Comparison of ENCODE assay signal across 20 cellular contexts in genomic region chr22:25366408-25366807, GRCh38.
A peak's percentile ranks its signal among the peaks of the same experiment; 100 is the strongest.
DNase-seq lines count a peak whose midpoint lies in the region; ATAC-seq, FAIRE-seq and TF ChIP-seq lines count a peak whose summit lies in the region.
"Had no signal": no experiment of that assay in that cellular context is flagged by ENCODE, and none has a peak within 500 bp of the region (broad histone marks: within the 10 kb centered on the region; RNA-seq: fewer than 3 reads in every experiment).

No MANE protein-coding gene starts in this region.

- H3K9ac ChIP-seq in HepG2 (ENCODE audit: insufficient read depth, low read depth, low read length): no peak overlapping the region

- H4K20me1 ChIP-seq in HepG2 (ENCODE audit: insufficient read depth, low read length): peaks cover 19% of the 10 kb centered on the region; the same call in 1 of the 2 replicates

- intact Hi-C loops in HepG2 (cut with micrococcal nuclease; ENCODE audit: unreplicated experiment) (no loop called here), right lobe of liver (cut with DNase I) (no loop called here)

- H3K4me3 Mint-ChIP-seq in glutamatergic neuron (ENCODE audit: unreplicated experiment): no peak overlapping the region
- H3K4me3 Mint-ChIP-seq: CD4-positive, alpha-beta T cell had no signal

- in situ Hi-C loops in HepG2 (cut with HindIII; ENCODE audit: extremely low pct_ligation_motif_present, low pct_unique_long_range_greater_than_20kb): no loop called here

- no TSS peak for BruUV-seq in HepG2 (replicated peaks; lab: Mats Ljungman, UMichigan)

- H3K27me3 ChIP-seq in HepG2 (ENCODE audit: control insufficient read depth in 1 of 2, insufficient read depth in 2 of 2, low read length in 2 of 2) (no peaks in the 10 kb centered on the region), right lobe of liver (no peaks in the 10 kb centered on the region)

- H3K79me2 ChIP-seq in HepG2 (ENCODE audit: insufficient read depth, low read length): peaks cover 8% of the 10 kb centered on the region

- no peak for FAIRE-seq in HepG2 (lab: Jason Lieb, UNC)
- FAIRE-seq: A549 had no signal

- peaks cover 4% of the 10 kb centered on the region for H3K9me3 Mint-ChIP-seq in glutamatergic neuron (ENCODE audit: unreplicated experiment)
- H3K9me3 Mint-ChIP-seq: CD4-positive, alpha-beta T cell had no signal

- H3K36me3 Mint-ChIP-seq in glutamatergic neuron (ENCODE audit: unreplicated experiment): no peaks in the 10 kb centered on the region

- H3K4me1 Mint-ChIP-seq in glutamatergic neuron (ENCODE audit: low read depth, unreplicated experiment): peaks cover 9% of the 10 kb centered on the region

- no peak for ATAC-seq in HepG2
- ATAC-seq in right lobe of liver: no peak
- no peak for ATAC-seq in HG03175 (IDR thresholded peaks at IDR 0.05; ENCODE audit: unreplicated experiment)
- ATAC-seq: A549 had no signal

- DNase-seq in HepG2 (ENCODE audit: low spot score) (no peak), right lobe of liver (no peak), glutamatergic neuron (no peak), RKO (ENCODE audit: low spot score) (no peak), mesenteric fat pad (ENCODE audit: low spot score) (no peak), SIG-M5 treated with dmso at 0.1 percent for 504 hours (lab: John Stamatoyannopoulos, UW; ENCODE audit: unreplicated experiment) (no peak)
- DNase-seq: Calu3; CD4-positive, alpha-beta T cell; DMS53; HCEC 1CT; KBM-7; MV-4-11; NCI-H1417; NCI-H1930; NCI-H2171; NCI-H446; NCI-H748 treated with DMSO at 0.1 percent for 48 hours had no signal

- H3K9me3 ChIP-seq in HepG2 (ENCODE audit: low read length) (no peaks in the 10 kb centered on the region), right lobe of liver (no peaks in the 10 kb centered on the region)
- H3K9me3 ChIP-seq: A549 had no signal

- H3K4me3 ChIP-seq in HepG2 (replicated peaks in 1 of 3; ENCODE audit: insufficient read depth in 1 of 3, low read depth in 2 of 3, low read length in 3 of 3): no peak overlapping the region
- no peak overlapping the region for H3K4me3 ChIP-seq in right lobe of liver
- H3K4me3 ChIP-seq: A549 had no signal

- 93% methylated on average over 2 of the region's 10 CpGs for WGBS in HepG2 (ENCODE audit: low lambda C conversion rate)
- no CpG with 5 or more reads among the region's 10 CpGs for WGBS in right lobe of liver (ENCODE audit: insufficient coverage, low coverage, low lambda C conversion rate, missing lambda C conversion rate)

- no peak overlapping the region for H3K4me2 ChIP-seq in HepG2 (ENCODE audit: low read depth, low read length)
- H3K4me2 ChIP-seq: A549 had no signal

- CTCF ChIA-PET in HepG2 (lab: Yijun Ruan, JAX; ENCODE audit: low intra/inter-chr PET ratio, low total read pairs): no interaction called here

- POLR2A ChIA-PET in HepG2 (lab: Yijun Ruan, JAX): no interaction called here

- peaks cover 1 to 46% of the 10 kb centered on the region in 2 experiments; a peak in 4 of 5 replicates for H3K36me3 ChIP-seq in HepG2 (replicated peaks in 1 of 2; ENCODE audit: control insufficient read depth in 1 of 2, insufficient read depth in 2 of 2, low read length in 2 of 2)
- H3K36me3 ChIP-seq in right lobe of liver: peaks cover 0 to 5% (median 0%) of the 10 kb centered on the region in 4 donors

- TF ChIP-seq CTCF in HepG2 (CRISPR knock-in tag; IDR thresholded peaks at IDR 0.05): 0 out of 2 replicates have a peak, but pooled peaks have one; percentile 13
- TF ChIP-seq CTCF in right lobe of liver (IDR thresholded peaks at IDR 0.05): no peak
- TF ChIP-seq CTCF in VCaP (conservative IDR thresholded peaks at IDR 0.05): no peak
- peak; percentile 27 for TF ChIP-seq CTCF in glutamatergic neuron (IDR thresholded peaks at IDR 0.05; ENCODE audit: partially characterized antibody, unreplicated experiment)

- TF ChIP-seq RAD21 in HepG2 (CRISPR knock-in tag; IDR thresholded peaks at IDR 0.05): no peak

- TF ChIP-seq POLR2A in HepG2 (IDR thresholded peaks at IDR 0.05; ENCODE audit: insufficient read depth in 1 of 2, low read depth in 2 of 2, low read length in 2 of 2) (no peak), right lobe of liver (IDR thresholded peaks at IDR 0.05) (no peak)

- H2AFZ ChIP-seq in HepG2 (ENCODE audit: low read length): no peak overlapping the region

- peaks cover 13% of the 10 kb centered on the region for H3K27me3 Mint-ChIP-seq in glutamatergic neuron (ENCODE audit: unreplicated experiment)
- H3K27me3 Mint-ChIP-seq: CD4-positive, alpha-beta T cell had no signal

- no peak overlapping the region for H3K27ac Mint-ChIP-seq in glutamatergic neuron (ENCODE audit: unreplicated experiment)
- H3K27ac Mint-ChIP-seq: CD4-positive, alpha-beta T cell had no signal

- no peaks in the 10 kb centered on the region for H3K4me1 ChIP-seq in HepG2 (ENCODE audit: insufficient read depth, low read length)
- peaks cover 0 to 28% (median 8%) of the 10 kb centered on the region in 4 donors for H3K4me1 ChIP-seq in right lobe of liver

- H3K27ac ChIP-seq in HepG2 (ENCODE audit: extremely low read length, insufficient read depth, low read length) (no peak overlapping the region), right lobe of liver (no peak overlapping the region), VCaP (peak overlapping the region; percentile 65)
- H3K27ac ChIP-seq: A549 had no signal

- TF ChIP-seq EP300 in HepG2 (IDR thresholded peaks at IDR 0.05; ENCODE audit: low read depth in 2 of 2, low read length in 2 of 2): no peak
- TF ChIP-seq EP300 in HepG2 (CRISPR knock-in tag; IDR thresholded peaks at IDR 0.05; ENCODE audit: borderline replicate concordance): no peak

TF ChIP-seq in HepG2, 621 proteins besides CTCF, POLR2A, EP300 and RAD21:
- TF ChIP-seq CCAR2 (optimal IDR thresholded peaks at IDR 0.05; ENCODE audit: low read depth, low read length) (no peak), KMT2A (CRISPR knock-in tag; IDR thresholded peaks at IDR 0.05) (no peak), PHF5A (CRISPR knock-in tag; IDR thresholded peaks at IDR 0.05; ENCODE audit: low read depth, unreplicated experiment) (no peak), ZNF879 (CRISPR knock-in tag; IDR thresholded peaks at IDR 0.05) (no peak), U2AF2 (IDR thresholded peaks at IDR 0.05; ENCODE audit: low read depth, low read length) (no peak), CREB1 (IDR thresholded peaks at IDR 0.05) (no peak), CREB1 (CRISPR knock-in tag; IDR thresholded peaks at IDR 0.05) (no peak), RNF2 (conservative IDR thresholded peaks at IDR 0.05; ENCODE audit: low read depth) (no peak), KLF16 (CRISPR knock-in tag; IDR thresholded peaks at IDR 0.05) (no peak), RELA (CRISPR knock-in tag; IDR thresholded peaks at IDR 0.05) (no peak), ELK4 (CRISPR knock-in tag; IDR thresholded peaks at IDR 0.05; ENCODE audit: borderline replicate concordance) (no peak), ATF3 (CRISPR knock-in tag; IDR thresholded peaks at IDR 0.05) (no peak), ZSCAN30 (CRISPR knock-in tag; IDR thresholded peaks at IDR 0.05) (no peak)
- TF ChIP-seq, protein P1, sequence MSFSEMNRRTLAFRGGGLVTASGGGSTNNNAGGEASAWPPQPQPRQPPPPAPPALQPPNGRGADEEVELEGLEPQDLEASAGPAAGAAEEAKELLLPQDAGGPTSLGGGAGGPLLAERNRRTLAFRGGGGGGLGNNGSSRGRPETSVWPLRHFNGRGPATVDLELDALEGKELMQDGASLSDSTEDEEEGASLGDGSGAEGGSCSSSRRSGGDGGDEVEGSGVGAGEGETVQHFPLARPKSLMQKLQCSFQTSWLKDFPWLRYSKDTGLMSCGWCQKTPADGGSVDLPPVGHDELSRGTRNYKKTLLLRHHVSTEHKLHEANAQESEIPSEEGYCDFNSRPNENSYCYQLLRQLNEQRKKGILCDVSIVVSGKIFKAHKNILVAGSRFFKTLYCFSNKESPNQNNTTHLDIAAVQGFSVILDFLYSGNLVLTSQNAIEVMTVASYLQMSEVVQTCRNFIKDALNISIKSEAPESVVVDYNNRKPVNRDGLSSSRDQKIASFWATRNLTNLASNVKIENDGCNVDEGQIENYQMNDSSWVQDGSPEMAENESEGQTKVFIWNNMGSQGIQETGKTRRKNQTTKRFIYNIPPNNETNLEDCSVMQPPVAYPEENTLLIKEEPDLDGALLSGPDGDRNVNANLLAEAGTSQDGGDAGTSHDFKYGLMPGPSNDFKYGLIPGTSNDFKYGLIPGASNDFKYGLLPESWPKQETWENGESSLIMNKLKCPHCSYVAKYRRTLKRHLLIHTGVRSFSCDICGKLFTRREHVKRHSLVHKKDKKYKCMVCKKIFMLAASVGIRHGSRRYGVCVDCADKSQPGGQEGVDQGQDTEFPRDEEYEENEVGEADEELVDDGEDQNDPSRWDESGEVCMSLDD (CRISPR knock-in tag; IDR thresholded peaks at IDR 0.05; ENCODE audit: borderline replicate concordance): no peak

Comparison
In these comparisons a context has a peak if more than half of its experiments do, and no peak if none do; other contexts are left out.
1. CTCF ChIP-seq: peak in HepG2 (single experiment) and glutamatergic neuron (single experiment); none in right lobe of liver (0 of 4) and VCaP (single experiment).